ENCODE assay signal across 35 cellular contexts in genomic region chr12:77953515-77953914, GRCh38.
"Had no signal": no experiment of that assay in that cellular context is flagged by ENCODE, and none has a peak within 500 bp of the region (broad histone marks: within the 10 kb centered on the region; RNA-seq: fewer than 3 reads in every experiment).

No MANE protein-coding gene starts in this region.

- H3K9me3 ChIP-seq: body of pancreas, colonic mucosa, gastroesophageal sphincter, pancreas, prostate gland, sigmoid colon, upper lobe of left lung, vagina had no signal

- DNase-seq: activated CD4-positive, alpha-beta T cell treated with anti-CD3 and anti-CD28 coated beads for 36 hours; activated CD4-positive, CD25-positive, alpha-beta regulatory T cell; activated naive CD4-positive, alpha-beta T cell treated with Interleukin-2 at 50 U/mL for 16 hours; activated T-cell treated with anti-CD3 and anti-CD28 coated beads for 4 hours; activated T-cell treated with anti-CD3 and anti-CD28 coated beads, Interleukin-2, amount 50 U/mL, for 72 hours; body of pancreas; cerebellar nuclear complex; colonic mucosa; dorsolateral prefrontal cortex; effector memory CD4-positive, alpha-beta T cell; erythroblast; head of caudate nucleus; hypothalamus; kidney glomerular epithelial cell; left ventricle myocardium superior; naive B cell; nephron progenitor cell; nucleus accumbens; pancreas; sigmoid colon; small intestine; stimulated activated CD4-positive, alpha-beta T cell treated with anti-CD3 and anti-CD28 coated beads, Interleukin-1b, Interleukin-23, amount 100 ng/mL, for 48 hours; stimulated activated CD4-positive, alpha-beta T cell treated with anti-CD3 and anti-CD28 coated beads, Interleukin-4, amount 100 ng/mL, for 4 hours; stimulated activated CD8-positive, alpha-beta memory T cell treated with anti-CD3 and anti-CD28 coated beads, Interleukin-4, amount 100 ng/mL, for 48 hours; stimulated activated naive CD8-positive, alpha-beta T cell treated with anti-CD3 and anti-CD28 coated beads, Interleukin-15, amount 100 ng/mL, for 72 hours; substantia nigra; T-cell; upper lobe of left lung had no signal

- H3K4me1 Mint-ChIP-seq: activated CD4-positive, alpha-beta T cell treated with anti-CD3 and anti-CD28 coated beads for 36 hours; naive B cell; nephron progenitor cell; stimulated activated memory B cell treated with anti-CD40 and anti-IgM and Interleukin-4, amounts not matched to agents 10 μg/mL and 1 μg/mL and 100 μg/mL, for 72 hours; stimulated activated naive CD8-positive, alpha-beta T cell treated with anti-CD3 and anti-CD28 coated beads, Interleukin-15, amount 100 ng/mL, for 72 hours; T-cell had no signal

- H3K4me3 ChIP-seq: body of pancreas, colonic mucosa, dorsolateral prefrontal cortex, gastroesophageal sphincter, pancreas, prostate gland, sigmoid colon, upper lobe of left lung, vagina had no signal

- H3K27ac ChIP-seq: body of pancreas, colonic mucosa, dorsolateral prefrontal cortex, gastroesophageal sphincter, pancreas, prostate gland, sigmoid colon, upper lobe of left lung, vagina had no signal

- H3K4me1 ChIP-seq: body of pancreas, colonic mucosa, gastroesophageal sphincter, pancreas, prostate gland, upper lobe of left lung, vagina had no signal

- H3K27me3 ChIP-seq: body of pancreas, colonic mucosa, dorsolateral prefrontal cortex, gastroesophageal sphincter, pancreas, sigmoid colon, upper lobe of left lung, vagina had no signal

- H3K27ac Mint-ChIP-seq: activated CD4-positive, alpha-beta T cell treated with anti-CD3 and anti-CD28 coated beads for 36 hours; activated naive CD8-positive, alpha-beta T cell; activated T-cell treated with anti-CD3 and anti-CD28 coated beads, Interleukin-2, amount 50 U/mL, for 72 hours; mesothelial cell of epicardium; naive B cell; nephron progenitor cell; stimulated activated memory B cell treated with anti-CD40 and anti-IgM and Interleukin-4, amounts not matched to agents 10 μg/mL and 1 μg/mL and 100 μg/mL, for 72 hours; stimulated activated naive CD8-positive, alpha-beta T cell treated with anti-CD3 and anti-CD28 coated beads, Interleukin-15, amount 100 ng/mL, for 72 hours; T-cell; T-helper 2 cell treated with Interferon-gamma antibody and Interleukin-4, amounts not matched to agents 5 μg/mL and 100 μg/mL, for 36 hours had no signal

- ATAC-seq: activated CD4-positive, alpha-beta T cell treated with anti-CD3 and anti-CD28 coated beads for 36 hours; activated T-cell treated with anti-CD3 and anti-CD28 coated beads, Interleukin-2, amount 50 U/mL, for 72 hours; body of pancreas; gastroesophageal sphincter; left ventricle myocardium superior; pancreas; stimulated activated memory B cell treated with anti-CD40 and anti-IgM and Interleukin-4, amounts not matched to agents 10 μg/mL and 1 μg/mL and 100 μg/mL, for 72 hours; stimulated activated naive CD8-positive, alpha-beta T cell treated with anti-CD3 and anti-CD28 coated beads, Interleukin-15, amount 100 ng/mL, for 72 hours; T-cell had no signal

- H3K36me3 Mint-ChIP-seq: activated naive CD8-positive, alpha-beta T cell; naive B cell; stimulated activated memory B cell treated with anti-CD40 and anti-IgM and Interleukin-4, amounts not matched to agents 10 μg/mL and 1 μg/mL and 100 μg/mL, for 72 hours; T-cell had no signal

- H3K36me3 ChIP-seq: colonic mucosa, gastroesophageal sphincter, pancreas, prostate gland, sigmoid colon, upper lobe of left lung, vagina had no signal

- H3K27me3 Mint-ChIP-seq: activated CD4-positive, alpha-beta T cell treated with anti-CD3 and anti-CD28 coated beads for 36 hours; activated naive CD8-positive, alpha-beta T cell; naive B cell; stimulated activated memory B cell treated with anti-CD40 and anti-IgM and Interleukin-4, amounts not matched to agents 10 μg/mL and 1 μg/mL and 100 μg/mL, for 72 hours; stimulated activated naive CD8-positive, alpha-beta T cell treated with anti-CD3 and anti-CD28 coated beads, Interleukin-15, amount 100 ng/mL, for 72 hours; T-cell had no signal

- H3K9me3 Mint-ChIP-seq: stimulated activated memory B cell treated with anti-CD40 and anti-IgM and Interleukin-4, amounts not matched to agents 10 μg/mL and 1 μg/mL and 100 μg/mL, for 72 hours had no signal

- H3K4me3 Mint-ChIP-seq: activated CD4-positive, alpha-beta T cell treated with anti-CD3 and anti-CD28 coated beads for 36 hours; activated naive CD8-positive, alpha-beta T cell; activated T-cell treated with anti-CD3 and anti-CD28 coated beads, Interleukin-2, amount 50 U/mL, for 72 hours; mesothelial cell of epicardium; naive B cell; nephron progenitor cell; stimulated activated memory B cell treated with anti-CD40 and anti-IgM and Interleukin-4, amounts not matched to agents 10 μg/mL and 1 μg/mL and 100 μg/mL, for 72 hours; stimulated activated naive CD8-positive, alpha-beta T cell treated with anti-CD3 and anti-CD28 coated beads, Interleukin-15, amount 100 ng/mL, for 72 hours; T-cell; T-helper 2 cell treated with Interferon-gamma antibody and Interleukin-4, amounts not matched to agents 5 μg/mL and 100 μg/mL, for 36 hours had no signal
